Comparison of ENCODE assay signal across 1 cellular context in the genomic region with DNA sequence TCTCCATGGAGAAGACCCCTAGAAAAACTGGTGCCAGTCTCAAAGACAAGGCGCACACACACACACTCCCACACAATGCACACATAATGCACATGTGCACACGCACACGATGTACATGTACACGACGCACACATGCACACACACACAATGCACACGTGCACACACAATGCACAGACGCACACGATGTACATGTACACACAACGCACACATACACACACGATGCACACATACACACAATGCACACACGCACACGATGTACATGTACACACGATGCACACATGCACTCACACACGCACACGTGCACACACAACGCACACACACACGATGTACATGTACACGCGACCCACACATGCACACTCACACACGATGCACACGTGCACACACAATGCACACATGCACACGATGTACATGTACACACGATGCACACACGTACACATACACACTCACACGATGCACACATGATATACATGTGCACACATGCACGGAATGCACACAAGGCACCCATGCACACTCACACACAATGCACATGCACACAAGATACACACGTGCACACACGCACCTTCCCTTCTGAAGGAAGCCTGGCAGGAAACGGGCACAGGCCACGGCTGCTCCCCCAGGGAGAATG.
TF ChIP-seq lines count a peak whose summit lies in the region.

No MANE protein-coding gene starts in this region.

TF ChIP-seq in IMR-90, 13 proteins besides CTCF, POLR2A, EP300 and RAD21:
- TF ChIP-seq MXI1 (IDR thresholded peaks at IDR 0.05; ENCODE audit: borderline replicate concordance, low read depth, low read length) = no peak
- TF ChIP-seq NFE2L2 (IDR thresholded peaks at IDR 0.05; ENCODE audit: low read depth, low read length) = no peak
- TF ChIP-seq, protein P1, sequence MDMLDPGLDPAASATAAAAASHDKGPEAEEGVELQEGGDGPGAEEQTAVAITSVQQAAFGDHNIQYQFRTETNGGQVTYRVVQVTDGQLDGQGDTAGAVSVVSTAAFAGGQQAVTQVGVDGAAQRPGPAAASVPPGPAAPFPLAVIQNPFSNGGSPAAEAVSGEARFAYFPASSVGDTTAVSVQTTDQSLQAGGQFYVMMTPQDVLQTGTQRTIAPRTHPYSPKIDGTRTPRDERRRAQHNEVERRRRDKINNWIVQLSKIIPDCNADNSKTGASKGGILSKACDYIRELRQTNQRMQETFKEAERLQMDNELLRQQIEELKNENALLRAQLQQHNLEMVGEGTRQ (IDR thresholded peaks at IDR 0.05; ENCODE audit: low read depth, low read length) = no peak
- no peak for TF ChIP-seq MAFK (IDR thresholded peaks at IDR 0.05; ENCODE audit: low read depth, low read length)
- TF ChIP-seq, protein P2, sequence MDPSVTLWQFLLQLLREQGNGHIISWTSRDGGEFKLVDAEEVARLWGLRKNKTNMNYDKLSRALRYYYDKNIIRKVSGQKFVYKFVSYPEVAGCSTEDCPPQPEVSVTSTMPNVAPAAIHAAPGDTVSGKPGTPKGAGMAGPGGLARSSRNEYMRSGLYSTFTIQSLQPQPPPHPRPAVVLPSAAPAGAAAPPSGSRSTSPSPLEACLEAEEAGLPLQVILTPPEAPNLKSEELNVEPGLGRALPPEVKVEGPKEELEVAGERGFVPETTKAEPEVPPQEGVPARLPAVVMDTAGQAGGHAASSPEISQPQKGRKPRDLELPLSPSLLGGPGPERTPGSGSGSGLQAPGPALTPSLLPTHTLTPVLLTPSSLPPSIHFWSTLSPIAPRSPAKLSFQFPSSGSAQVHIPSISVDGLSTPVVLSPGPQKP (IDR thresholded peaks at IDR 0.05; ENCODE audit: borderline replicate concordance, low read depth, low read length) = no peak
- no peak for TF ChIP-seq CEBPB (IDR thresholded peaks at IDR 0.05; ENCODE audit: low read depth, low read length)
- TF ChIP-seq FOS (IDR thresholded peaks at IDR 0.05; ENCODE audit: low read depth, low read length) = no peak
- TF ChIP-seq RFX5 (IDR thresholded peaks at IDR 0.05; ENCODE audit: low read depth, low read length) = no peak
- no peak for TF ChIP-seq SMC3 (IDR thresholded peaks at IDR 0.05; ENCODE audit: low read depth, low read length)
- no peak for TF ChIP-seq CHD1 (IDR thresholded peaks at IDR 0.05; ENCODE audit: low read depth, low read length)
- TF ChIP-seq BHLHE40 (IDR thresholded peaks at IDR 0.05; ENCODE audit: low read depth, low read length) = no peak
- no peak for TF ChIP-seq RCOR1 (IDR thresholded peaks at IDR 0.05; ENCODE audit: insufficient replicate concordance, low read length)
- no peak for TF ChIP-seq MAZ (IDR thresholded peaks at IDR 0.05; ENCODE audit: borderline replicate concordance, low read depth, low read length)
TF ChIP-seq in IMR-90: peak in this region for 0.
